Comparison of ENCODE assay signal across 11 cellular contexts in the genomic region with DNA sequence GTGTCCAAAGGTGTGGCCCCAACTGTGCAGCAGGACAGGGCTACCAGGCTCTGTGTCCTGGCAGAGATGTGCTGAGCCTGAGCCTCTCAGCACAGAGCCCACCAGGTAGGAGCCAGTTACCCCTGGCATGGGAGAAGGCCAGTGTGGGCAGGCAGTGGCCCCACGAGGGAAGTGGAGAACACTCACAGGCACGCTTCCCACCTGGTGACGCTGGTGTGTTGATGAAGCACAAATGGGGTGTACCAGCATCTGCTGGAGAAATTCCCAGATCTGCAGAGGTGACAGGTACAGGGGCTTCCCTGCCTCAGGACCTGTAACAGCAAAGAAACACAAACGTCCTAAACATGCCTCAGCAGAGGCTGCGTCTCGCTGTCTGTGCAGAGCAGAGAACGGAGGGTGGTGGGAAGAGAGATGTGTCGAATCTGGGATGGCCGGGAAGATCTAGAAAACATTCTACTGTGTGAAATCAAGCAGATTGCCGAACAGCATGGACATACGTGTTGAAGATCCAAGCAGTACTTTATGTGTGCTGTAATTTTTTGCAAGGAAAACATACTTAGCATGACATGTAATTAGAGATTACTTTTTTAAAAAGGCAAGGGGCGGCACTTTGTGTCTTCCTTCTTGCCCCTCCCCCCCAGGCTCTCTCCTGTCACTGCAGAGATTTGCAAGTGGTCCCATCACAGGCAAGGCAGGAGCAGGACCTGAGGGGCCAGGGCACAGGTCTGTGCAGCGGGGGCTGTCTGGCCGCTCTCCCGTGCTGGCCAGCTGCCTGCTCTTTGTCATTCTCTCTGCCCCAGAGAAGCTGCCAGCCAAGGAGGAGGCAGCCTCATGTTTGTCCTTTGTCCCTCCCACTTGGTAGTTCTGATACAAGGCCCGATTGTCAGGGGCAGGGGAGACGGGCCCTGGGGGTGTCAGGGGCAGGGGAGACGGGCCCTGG. TPM values are rescaled to one million over a fixed set of nuclear protein-coding genes. Genes with fewer than 3 reads are reported as not detected.
DNase-seq lines count a peak whose midpoint lies in the region; ATAC-seq and TF ChIP-seq lines count a peak whose summit lies in the region.
"Had no signal": no experiment of that assay in that cellular context is flagged by ENCODE, and none has a peak within 500 bp of the region (broad histone marks: within the 10 kb centered on the region; RNA-seq: fewer than 3 reads in every experiment).

No MANE protein-coding gene starts in this region.

- H3K4me2 ChIP-seq in SK-N-SH = peak overlapping the region; percentile 29; the same call in 1 of the 2 replicates

- no peaks in the 10 kb centered on the region for H3K9me2 ChIP-seq in SK-N-SH

- no peak overlapping the region for H3K4me3 Mint-ChIP-seq in type B pancreatic cell
- no peak overlapping the region for H3K4me3 Mint-ChIP-seq in activated T-helper 17 cell treated with anti-CD3 and anti-CD28 coated beads, Interleukin-2, amount 50 U/mL, for 72 hours
- H3K4me3 Mint-ChIP-seq: activated CD8-positive, alpha-beta T cell treated with anti-CD3 and anti-CD28 coated beads, Interleukin-2, amount 10 ng/mL, durations not matched to agents 7 days and 5 days had no signal

- peaks cover 9% of the 10 kb centered on the region for H3F3A ChIP-seq in SK-N-SH (replicated peaks; ENCODE audit: insufficient read depth)

- no peaks in the 10 kb centered on the region for H3K36me3 ChIP-seq in SK-N-SH (replicated peaks in 1 of 2; ENCODE audit: control insufficient read depth in 1 of 2, insufficient read depth in 2 of 2, low read length in 1 of 2)

- ATAC-seq in esophagus mucosa = peak; percentile 26
- ATAC-seq in activated T-helper 17 cell treated with anti-CD3 and anti-CD28 coated beads, Interleukin-2, amount 50 U/mL, for 72 hours (replicated peaks) = no peak
- ATAC-seq: activated CD8-positive, alpha-beta T cell treated with anti-CD3 and anti-CD28 coated beads, Interleukin-2, amount 10 ng/mL, durations not matched to agents 7 days and 5 days had no signal

- H4K20me1 ChIP-seq in SK-N-SH (ENCODE audit: insufficient read depth) = no peaks in the 10 kb centered on the region

- no peaks in the 10 kb centered on the region for H3K27me3 ChIP-seq in SK-N-SH (ENCODE audit: insufficient read depth)

- peak overlapping the region; percentile 58 for H3K27ac ChIP-seq in SK-N-SH (ENCODE audit: low read depth in 2 of 2, low read length in 1 of 2)
- H3K27ac ChIP-seq: parathyroid adenoma had no signal

- no peaks in the 10 kb centered on the region for H3K9me3 Mint-ChIP-seq in type B pancreatic cell
- H3K9me3 Mint-ChIP-seq in activated T-helper 17 cell treated with anti-CD3 and anti-CD28 coated beads, Interleukin-2, amount 50 U/mL, for 72 hours = no peaks in the 10 kb centered on the region

- CTCF ChIA-PET in SK-N-SH (lab: Yijun Ruan, JAX) = interaction anchor here (0.7 to 5.2 kb wide), 5 partner anchors 10 to 100 kb away, joined by 3 to 37 read pairs (median 5); no protein-coding TSS in a partner anchor

- WGBS in SK-N-SH (ENCODE audit: low lambda C conversion rate) = 83% methylated on average over 14 of the region's 18 CpGs

- H3K4me1 Mint-ChIP-seq in type B pancreatic cell (ENCODE audit: unreplicated experiment) = peaks cover 5% of the 10 kb centered on the region
- H3K4me1 Mint-ChIP-seq in activated T-helper 17 cell treated with anti-CD3 and anti-CD28 coated beads, Interleukin-2, amount 50 U/mL, for 72 hours = no peaks in the 10 kb centered on the region

- peak overlapping the region; percentile 17 for H3K27ac Mint-ChIP-seq in type B pancreatic cell
- H3K27ac Mint-ChIP-seq in activated T-helper 17 cell treated with anti-CD3 and anti-CD28 coated beads, Interleukin-2, amount 50 U/mL, for 72 hours = no peak overlapping the region

- TF ChIP-seq RAD21 in SK-N-SH (IDR thresholded peaks at IDR 0.05; ENCODE audit: low read length) = no peak

- no peaks in the 10 kb centered on the region for H3K79me2 ChIP-seq in SK-N-SH (ENCODE audit: insufficient read depth)
- H3K79me2 ChIP-seq: parathyroid adenoma had no signal

- H3K4me3 ChIP-seq in SK-N-SH (ENCODE audit: low read depth in 2 of 2, low read length in 1 of 2) = no peak overlapping the region

- H3K4me1 ChIP-seq in SK-N-SH (ENCODE audit: control insufficient read depth in 1 of 2, insufficient read depth in 2 of 2, low read depth in 1 of 2, low read length in 1 of 2) = peaks cover 10 to 37% of the 10 kb centered on the region in 2 experiments; a peak in 2 of 4 replicates
- H3K4me1 ChIP-seq: parathyroid adenoma had no signal

- TF ChIP-seq CTCF in SK-N-SH (IDR thresholded peaks at IDR 0.05) (no peak), type B pancreatic cell (conservative IDR thresholded peaks at IDR 0.05) (no peak)

- DNase-seq in SK-N-SH = peak; percentile 90
- peak; percentile 33 for DNase-seq in myocyte (ENCODE audit: low read depth)
- DNase-seq in type B pancreatic cell (ENCODE audit: extremely low spot score, unreplicated experiment) = no peak
- no peak for DNase-seq in NCI-H748 treated with DMSO at 0.1 percent for 48 hours (lab: John Stamatoyannopoulos, UW)
- DNase-seq in NCI-H748 (lab: John Stamatoyannopoulos, UW; ENCODE audit: unreplicated experiment) = no peak
- no peak for DNase-seq in activated effector memory CD4-positive, alpha-beta T cell treated with Interleukin-2 at 50 U/mL for 16 hours
- DNase-seq: activated CD8-positive, alpha-beta T cell treated with anti-CD3 and anti-CD28 coated beads, Interleukin-2, amount 10 ng/mL, durations not matched to agents 7 days and 5 days; NCI-H2081 treated with DMSO at 0.1 percent for 48 hours had no signal

- H2AFZ ChIP-seq in SK-N-SH (ENCODE audit: low read depth) = no peak overlapping the region
- H2AFZ ChIP-seq: parathyroid adenoma had no signal

- no peaks in the 10 kb centered on the region for H3K36me3 Mint-ChIP-seq in type B pancreatic cell
- H3K36me3 Mint-ChIP-seq in activated T-helper 17 cell treated with anti-CD3 and anti-CD28 coated beads, Interleukin-2, amount 50 U/mL, for 72 hours (ENCODE audit: low read depth) = peaks cover 2% of the 10 kb centered on the region

- TF ChIP-seq EP300 in SK-N-SH (IDR thresholded peaks at IDR 0.05; ENCODE audit: borderline replicate concordance in 1 of 2, low read depth in 1 of 2, low read length in 1 of 2) = no peak

- H3K27me3 Mint-ChIP-seq in type B pancreatic cell = no peaks in the 10 kb centered on the region
- H3K27me3 Mint-ChIP-seq in activated T-helper 17 cell treated with anti-CD3 and anti-CD28 coated beads, Interleukin-2, amount 50 U/mL, for 72 hours = no peaks in the 10 kb centered on the region

- H3K9me3 ChIP-seq in SK-N-SH = no peaks in the 10 kb centered on the region

- no peak overlapping the region for H3K9ac ChIP-seq in SK-N-SH
- H3K9ac ChIP-seq: parathyroid adenoma had no signal

- POLR2A ChIA-PET in SK-N-SH (lab: Yijun Ruan, JAX) = interaction anchor here (0.8 to 1.6 kb wide), 2 partner anchors 12 to 19 kb away, joined by 3 to 7 read pairs; no protein-coding TSS in a partner anchor

TF ChIP-seq in SK-N-SH, 30 proteins besides CTCF, POLR2A, EP300 and RAD21:
- TF ChIP-seq MXI1 (IDR thresholded peaks at IDR 0.05; ENCODE audit: low read depth, low read length) (peak; percentile 72), CHD2 (IDR thresholded peaks at IDR 0.05; ENCODE audit: low read length, partially characterized antibody) (peak; percentile 52), TAF1 (IDR thresholded peaks at IDR 0.05; ENCODE audit: borderline replicate concordance, low read depth, low read length) (no peak)
- TF ChIP-seq, protein P1, sequence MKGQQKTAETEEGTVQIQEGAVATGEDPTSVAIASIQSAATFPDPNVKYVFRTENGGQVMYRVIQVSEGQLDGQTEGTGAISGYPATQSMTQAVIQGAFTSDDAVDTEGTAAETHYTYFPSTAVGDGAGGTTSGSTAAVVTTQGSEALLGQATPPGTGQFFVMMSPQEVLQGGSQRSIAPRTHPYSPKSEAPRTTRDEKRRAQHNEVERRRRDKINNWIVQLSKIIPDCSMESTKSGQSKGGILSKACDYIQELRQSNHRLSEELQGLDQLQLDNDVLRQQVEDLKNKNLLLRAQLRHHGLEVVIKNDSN (IDR thresholded peaks at IDR 0.05; ENCODE audit: borderline replicate concordance, low read depth) = no peak

RNA-seq across cellular contexts. Expression of gene HIP1R, which starts 17.3 kb away (rescaled TPM):
- polyA plus RNA-seq in SK-N-SH (2012; rRNA removed) = 20.6 and 21.1 TPM in 2 replicates
- 5.6 and 8.7 TPM in 2 replicates for polyA plus RNA-seq in SK-N-SH (2012; cell fraction: cytosol; rRNA removed)
- polyA plus RNA-seq in SK-N-SH (2012; cell fraction: nucleus; rRNA removed) = 122 and 128 TPM in 2 replicates
- total RNA-seq in esophagus mucosa (26.4 TPM), myocyte (10.0 and 25.0 TPM in 2 replicates), type B pancreatic cell (ENCODE audit: low replicate concordance) (40.5 and 45.5 TPM in 2 replicates)
- 12.1 TPM for polyA plus RNA-seq in myocyte (2012)
- total RNA-seq in activated T-helper 17 cell treated with anti-CD3 and anti-CD28 coated beads, Interleukin-2, amount 50 U/mL, for 72 hours = 10 to 100 TPM; 14.7 to 23.3 TPM

RNA-seq across cellular contexts. Expression of gene VPS37B, which starts 43.3 kb away (rescaled TPM):
- polyA plus RNA-seq in SK-N-SH (2012; rRNA removed) = 20.9 and 41.1 TPM in 2 replicates
- polyA plus RNA-seq in SK-N-SH (2012; cell fraction: cytosol; rRNA removed) = 28.4 and 30.0 TPM in 2 replicates
- 28.8 and 35.8 TPM in 2 replicates for polyA plus RNA-seq in SK-N-SH (2012; cell fraction: nucleus; rRNA removed)
- total RNA-seq in esophagus mucosa = 51.4 TPM
- total RNA-seq in myocyte = 82.4 and 86.7 TPM in 2 replicates
- polyA plus RNA-seq in myocyte (2012) = 51.3 TPM
- 32.4 and 43.6 TPM in 2 replicates for total RNA-seq in type B pancreatic cell (ENCODE audit: low replicate concordance)
- 10 to 100 TPM; 10.5 to 17.0 TPM for total RNA-seq in activated T-helper 17 cell treated with anti-CD3 and anti-CD28 coated beads, Interleukin-2, amount 50 U/mL, for 72 hours

Comparison
In these comparisons a context has a peak if more than half of its experiments do, and no peak if none do; other contexts are left out.
1. DNase-seq: peak in SK-N-SH (single experiment) and myocyte (single experiment); none in type B pancreatic cell (single experiment), NCI-H748 treated with DMSO at 0.1 percent for 48 hours (single experiment), NCI-H748 (single experiment) and activated effector memory CD4-positive, alpha-beta T cell treated with Interleukin-2 at 50 U/mL for 16 hours (single experiment).